ENCODE assay signal across 3 cellular contexts in genomic region chrX:34294665-34295064, GRCh38.
"Had no signal": no experiment of that assay in that cellular context is flagged by ENCODE, and none has a peak within 500 bp of the region (broad histone marks: within the 10 kb centered on the region; RNA-seq: fewer than 3 reads in every experiment).

No MANE protein-coding gene starts in this region.

- H3K4me3 ChIP-seq: GM12878 had no signal

- DNase-seq: GDM1, GF-D8 had no signal
